In genomic region chr10:27150261-27150660, GRCh38 we compare ENCODE assay signal across 23 cellular contexts. TPM values are rescaled to one million over a fixed set of nuclear protein-coding genes. Genes with fewer than 3 reads are reported as not detected.
DNase-seq lines count a peak whose midpoint lies in the region; ATAC-seq lines count a peak whose summit lies in the region.
"Had no signal": no experiment of that assay in that cellular context is flagged by ENCODE, and none has a peak within 500 bp of the region (broad histone marks: within the 10 kb centered on the region; RNA-seq: fewer than 3 reads in every experiment).

No MANE protein-coding gene starts in this region.

- H3K4me3 Mint-ChIP-seq in activated CD4-positive, alpha-beta T cell treated with anti-CD3 and anti-CD28 coated beads for 36 hours: no peak overlapping the region
- H3K4me3 Mint-ChIP-seq in CD4-positive, CD25-positive, alpha-beta regulatory T cell: peak overlapping the region in 3 of 4 donors; percentile 66 to 84 (median 83)
- no peak overlapping the region for H3K4me3 Mint-ChIP-seq in activated CD8-positive, alpha-beta T cell treated with anti-CD3 and anti-CD28 coated beads, Interleukin-2, amount 10 ng/mL, durations not matched to agents 7 days and 5 days
- H3K4me3 Mint-ChIP-seq in naive thymus-derived CD4-positive, alpha-beta T cell: peak overlapping the region in 8 of 10 donors; percentile 18 to 68 (median 32)

- intact Hi-C loops in activated CD4-positive, alpha-beta T cell treated with anti-CD3 and anti-CD28 coated beads for 36 hours (cut with DNase I, micrococcal nuclease): loop anchor here (5.0 to 10.0 kb wide), 5 partner anchors 215 to 1185 kb away; no protein-coding TSS in a partner anchor
- intact Hi-C loops in naive thymus-derived CD4-positive, alpha-beta T cell (cut with micrococcal nuclease): loop anchor here in 1 of 2 donors (5.0 kb wide), 1 partner anchor 413 kb away; no protein-coding TSS in a partner anchor

- H3K36me3 Mint-ChIP-seq in activated CD4-positive, alpha-beta T cell treated with anti-CD3 and anti-CD28 coated beads for 36 hours (ENCODE audit: low read depth): peaks cover 58% of the 10 kb centered on the region
- H3K36me3 Mint-ChIP-seq in CD4-positive, CD25-positive, alpha-beta regulatory T cell: peaks cover 36% of the 10 kb centered on the region
- peaks cover 57% of the 10 kb centered on the region for H3K36me3 Mint-ChIP-seq in activated CD8-positive, alpha-beta T cell treated with anti-CD3 and anti-CD28 coated beads, Interleukin-2, amount 10 ng/mL, durations not matched to agents 7 days and 5 days (ENCODE audit: low read depth)
- peaks cover 7 to 37% (median 20%) of the 10 kb centered on the region in 5 donors for H3K36me3 Mint-ChIP-seq in naive thymus-derived CD4-positive, alpha-beta T cell

- H3K4me1 Mint-ChIP-seq in activated CD4-positive, alpha-beta T cell treated with anti-CD3 and anti-CD28 coated beads for 36 hours: peaks cover 52% of the 10 kb centered on the region
- H3K4me1 Mint-ChIP-seq in CD4-positive, CD25-positive, alpha-beta regulatory T cell: peaks cover 30 to 65% (median 46%) of the 10 kb centered on the region in 4 donors
- H3K4me1 Mint-ChIP-seq in activated CD8-positive, alpha-beta T cell treated with anti-CD3 and anti-CD28 coated beads, Interleukin-2, amount 10 ng/mL, durations not matched to agents 7 days and 5 days (ENCODE audit: low read depth): peaks cover 47% of the 10 kb centered on the region
- peaks cover 38 to 80% (median 53%) of the 10 kb centered on the region in 7 donors for H3K4me1 Mint-ChIP-seq in naive thymus-derived CD4-positive, alpha-beta T cell

- H3K27ac ChIP-seq in CD4-positive, CD25-positive, alpha-beta regulatory T cell (ENCODE audit: insufficient read depth, low read length, poor library complexity, severe bottlenecking): no peak overlapping the region
- no peak overlapping the region for H3K27ac ChIP-seq in naive thymus-derived CD4-positive, alpha-beta T cell (ENCODE audit: low read depth, low read length)
- H3K27ac ChIP-seq: coronary artery, gastrocnemius medialis, left ventricle myocardium inferior, parathyroid adenoma, sigmoid colon, transverse colon had no signal

- H3K4me3 ChIP-seq in CD4-positive, CD25-positive, alpha-beta regulatory T cell (ENCODE audit: low read depth, low read length): no peak overlapping the region
- no peak overlapping the region for H3K4me3 ChIP-seq in naive thymus-derived CD4-positive, alpha-beta T cell (ENCODE audit: low read length)
- H3K4me3 ChIP-seq: coronary artery, gastrocnemius medialis, left ventricle myocardium inferior, sigmoid colon, transverse colon had no signal

- no peaks in the 10 kb centered on the region for H3K9me3 Mint-ChIP-seq in activated CD4-positive, alpha-beta T cell treated with anti-CD3 and anti-CD28 coated beads for 36 hours (ENCODE audit: low read depth)
- H3K9me3 Mint-ChIP-seq in CD4-positive, CD25-positive, alpha-beta regulatory T cell: no peaks in the 10 kb centered on the region
- H3K9me3 Mint-ChIP-seq in activated CD8-positive, alpha-beta T cell treated with anti-CD3 and anti-CD28 coated beads, Interleukin-2, amount 10 ng/mL, durations not matched to agents 7 days and 5 days (ENCODE audit: insufficient read depth): no peaks in the 10 kb centered on the region
- peaks cover 0 to 4% (median 0%) of the 10 kb centered on the region in 11 donors for H3K9me3 Mint-ChIP-seq in naive thymus-derived CD4-positive, alpha-beta T cell

- H3K36me3 ChIP-seq in CD4-positive, CD25-positive, alpha-beta regulatory T cell (ENCODE audit: control insufficient read depth, insufficient read depth, low read length): peaks cover 43% of the 10 kb centered on the region
- H3K36me3 ChIP-seq in naive thymus-derived CD4-positive, alpha-beta T cell (ENCODE audit: control insufficient read depth in 2 of 3, insufficient read depth in 3 of 3, low read length in 3 of 3): peaks cover 10 to 38% (median 21%) of the 10 kb centered on the region in 3 experiments

- H3K27me3 Mint-ChIP-seq in activated CD4-positive, alpha-beta T cell treated with anti-CD3 and anti-CD28 coated beads for 36 hours: no peaks in the 10 kb centered on the region
- H3K27me3 Mint-ChIP-seq in CD4-positive, CD25-positive, alpha-beta regulatory T cell: peaks cover 13% of the 10 kb centered on the region
- no peaks in the 10 kb centered on the region for H3K27me3 Mint-ChIP-seq in activated CD8-positive, alpha-beta T cell treated with anti-CD3 and anti-CD28 coated beads, Interleukin-2, amount 10 ng/mL, durations not matched to agents 7 days and 5 days (ENCODE audit: low read depth)
- peaks cover 0 to 2% (median 0%) of the 10 kb centered on the region in 5 donors for H3K27me3 Mint-ChIP-seq in naive thymus-derived CD4-positive, alpha-beta T cell

- H3K27ac Mint-ChIP-seq in activated CD4-positive, alpha-beta T cell treated with anti-CD3 and anti-CD28 coated beads for 36 hours: peak overlapping the region; percentile 63
- H3K27ac Mint-ChIP-seq in CD4-positive, CD25-positive, alpha-beta regulatory T cell: peak overlapping the region in 2 of 3 donors; percentile 11 to 28
- peak overlapping the region; percentile 68 for H3K27ac Mint-ChIP-seq in activated CD8-positive, alpha-beta T cell treated with anti-CD3 and anti-CD28 coated beads, Interleukin-2, amount 10 ng/mL, durations not matched to agents 7 days and 5 days
- H3K27ac Mint-ChIP-seq in naive thymus-derived CD4-positive, alpha-beta T cell: peak overlapping the region in 3 of 9 donors; percentile 6 to 77 (median 74)

- CTCF ChIA-PET in activated CD4-positive, alpha-beta T cell treated with anti-CD3 and anti-CD28 coated beads for 36 hours (lab: Charles Lee): interaction anchor here (0.6 kb wide), 1 partner anchor 13 kb away, joined by 3 read pairs; no protein-coding TSS in a partner anchor
- CTCF ChIA-PET in activated CD8-positive, alpha-beta T cell treated with anti-CD3 and anti-CD28 coated beads, Interleukin-2, amount 10 ng/mL, durations not matched to agents 7 days and 5 days (lab: Charles Lee): no interaction called here
- CTCF ChIA-PET in naive thymus-derived CD4-positive, alpha-beta T cell (lab: Charles Lee): interaction anchor here (0.7 kb wide), 1 partner anchor 976 kb away, joined by 3 read pairs; no protein-coding TSS in a partner anchor

- no peak for ATAC-seq in activated CD4-positive, alpha-beta T cell treated with anti-CD3 and anti-CD28 coated beads for 36 hours
- no peak for ATAC-seq in CD4-positive, CD25-positive, alpha-beta regulatory T cell (ENCODE audit: low read depth in 2 of 2)
- no peak for ATAC-seq in activated CD8-positive, alpha-beta T cell treated with anti-CD3 and anti-CD28 coated beads, Interleukin-2, amount 10 ng/mL, durations not matched to agents 7 days and 5 days
- ATAC-seq in naive thymus-derived CD4-positive, alpha-beta T cell: no peak
- ATAC-seq in HG03469 (IDR thresholded peaks at IDR 0.05; ENCODE audit: unreplicated experiment): no peak
- ATAC-seq in HG02973 (IDR thresholded peaks at IDR 0.05; ENCODE audit: unreplicated experiment): no peak
- ATAC-seq: activated CD4-positive, CD25-positive, alpha-beta regulatory T cell treated with anti-CD3 and anti-CD28 coated beads, Interleukin-2, amount 50 U/mL, for 24 hours; gastrocnemius medialis had no signal

- DNase-seq in activated CD4-positive, alpha-beta T cell treated with anti-CD3 and anti-CD28 coated beads for 36 hours: no peak
- no peak for DNase-seq in activated CD4-positive, alpha-beta T cell treated with anti-CD3 and anti-CD28 coated beads for 1 hour
- DNase-seq in CD4-positive, CD25-positive, alpha-beta regulatory T cell: no peak
- no peak for DNase-seq in activated CD8-positive, alpha-beta T cell treated with anti-CD3 and anti-CD28 coated beads, Interleukin-2, amount 10 ng/mL, durations not matched to agents 7 days and 5 days
- no peak for DNase-seq in naive thymus-derived CD4-positive, alpha-beta T cell
- DNase-seq in effector CD4-positive, alpha-beta T cell: no peak
- DNase-seq: activated effector memory CD4-positive, alpha-beta T cell treated with anti-CD3 and anti-CD28 coated beads, Interleukin-2, amount 50 U/mL, for 16 hours; amygdala; DMS79; gastrocnemius medialis; hippocampal formation; left ventricle myocardium inferior; NCI-H1694 treated with DMSO at 0.1 percent for 48 hours; NCI-H524 treated with DMSO at 0.1 percent for 48 hours; SHP77 treated with DMSO at 0.1 percent for 48 hours; sigmoid colon; SW 1271; transverse colon had no signal

- no peaks in the 10 kb centered on the region for H3K27me3 ChIP-seq in CD4-positive, CD25-positive, alpha-beta regulatory T cell (ENCODE audit: control insufficient read depth, insufficient read depth, low read length)
- no peaks in the 10 kb centered on the region for H3K27me3 ChIP-seq in naive thymus-derived CD4-positive, alpha-beta T cell (ENCODE audit: control insufficient read depth in 2 of 2, insufficient read depth in 2 of 2, low read length in 2 of 2)
- H3K27me3 ChIP-seq: gastrocnemius medialis, sigmoid colon, transverse colon had no signal

- POLR2A ChIA-PET in activated CD4-positive, alpha-beta T cell treated with anti-CD3 and anti-CD28 coated beads for 36 hours (lab: Charles Lee): interaction anchor here (0.7 kb wide), 1 partner anchor 57 kb away, joined by 3 read pairs; no protein-coding TSS in a partner anchor
- POLR2A ChIA-PET in activated CD8-positive, alpha-beta T cell treated with anti-CD3 and anti-CD28 coated beads, Interleukin-2, amount 10 ng/mL, durations not matched to agents 7 days and 5 days (lab: Charles Lee): no interaction called here
- POLR2A ChIA-PET in naive thymus-derived CD4-positive, alpha-beta T cell (lab: Charles Lee): interaction anchor here (0.6 to 0.7 kb wide), 2 partner anchors 54 to 1201 kb away, joined by 3 read pairs; no protein-coding TSS in a partner anchor

- no peaks in the 10 kb centered on the region for H3K9me3 ChIP-seq in CD4-positive, CD25-positive, alpha-beta regulatory T cell (ENCODE audit: control insufficient read depth in 2 of 2, low read length in 2 of 2)
- no peaks in the 10 kb centered on the region for H3K9me3 ChIP-seq in naive thymus-derived CD4-positive, alpha-beta T cell (ENCODE audit: control insufficient read depth in 2 of 3, low read length in 3 of 3)
- H3K9me3 ChIP-seq: gastrocnemius medialis, left ventricle myocardium inferior, sigmoid colon, transverse colon had no signal

- peaks cover 24% of the 10 kb centered on the region for H3K4me1 ChIP-seq in CD4-positive, CD25-positive, alpha-beta regulatory T cell (ENCODE audit: control insufficient read depth, insufficient read depth, low read length, poor library complexity, severe bottlenecking)
- H3K4me1 ChIP-seq in naive thymus-derived CD4-positive, alpha-beta T cell (ENCODE audit: control insufficient read depth in 2 of 2, insufficient read depth in 2 of 2, low read length in 2 of 2): peaks cover 13 to 17% of the 10 kb centered on the region in 2 donors

RNA-seq across cellular contexts. Expression of gene YME1L1, which starts 3.9 kb away (rescaled TPM):
- 100 to 1,000 TPM; 127 to 139 TPM for total RNA-seq in activated CD4-positive, alpha-beta T cell treated with anti-CD3 and anti-CD28 coated beads for 36 hours
- 134 TPM for total RNA-seq in CD4-positive, CD25-positive, alpha-beta regulatory T cell
- polyA plus RNA-seq in CD4-positive, CD25-positive, alpha-beta regulatory T cell: 100 to 1,000 TPM; 107 to 123 (median 114) TPM
- total RNA-seq in activated CD8-positive, alpha-beta T cell treated with anti-CD3 and anti-CD28 coated beads, Interleukin-2, amount 10 ng/mL, durations not matched to agents 7 days and 5 days: 100 to 1,000 TPM; 117 to 122 TPM
- total RNA-seq in naive thymus-derived CD4-positive, alpha-beta T cell: 100 to 1,000 TPM in 3 of 5 experiments, 10 to 100 TPM in 2; 87.7 to 130 (median 113) TPM
- 100 to 1,000 TPM; 111 to 112 TPM for polyA plus RNA-seq in naive thymus-derived CD4-positive, alpha-beta T cell

RNA-seq across cellular contexts. Expression of gene MASTL, which starts 4.9 kb away (rescaled TPM):
- total RNA-seq in activated CD4-positive, alpha-beta T cell treated with anti-CD3 and anti-CD28 coated beads for 36 hours: 10 to 100 TPM; 42.1 to 55.3 TPM
- total RNA-seq in CD4-positive, CD25-positive, alpha-beta regulatory T cell: 27.6 TPM
- 1 to 10 TPM; 1.4 to 3.1 (median 2.3) TPM for polyA plus RNA-seq in CD4-positive, CD25-positive, alpha-beta regulatory T cell
- 10 to 100 TPM; 40.1 to 40.7 TPM for total RNA-seq in activated CD8-positive, alpha-beta T cell treated with anti-CD3 and anti-CD28 coated beads, Interleukin-2, amount 10 ng/mL, durations not matched to agents 7 days and 5 days
- 10 to 100 TPM in 3 of 5 experiments, 1 to 10 TPM in 2; 8.4 to 29.0 (median 20.2) TPM for total RNA-seq in naive thymus-derived CD4-positive, alpha-beta T cell
- 1 to 10 TPM; 2.6 to 3.4 TPM for polyA plus RNA-seq in naive thymus-derived CD4-positive, alpha-beta T cell

RNA-seq across cellular contexts. Expression of gene ANKRD26, which starts 50.0 kb away (rescaled TPM):
- 10 to 100 TPM; 10.2 to 13.2 TPM for total RNA-seq in activated CD4-positive, alpha-beta T cell treated with anti-CD3 and anti-CD28 coated beads for 36 hours
- 9.6 TPM for total RNA-seq in CD4-positive, CD25-positive, alpha-beta regulatory T cell
- 1 to 10 TPM; 1.1 to 2.1 (median 1.7) TPM for polyA plus RNA-seq in CD4-positive, CD25-positive, alpha-beta regulatory T cell
- total RNA-seq in activated CD8-positive, alpha-beta T cell treated with anti-CD3 and anti-CD28 coated beads, Interleukin-2, amount 10 ng/mL, durations not matched to agents 7 days and 5 days: 10 to 100 TPM in 1 of 2 experiments, 1 to 10 TPM in 1; 9.0 to 12.8 TPM
- 10 to 100 TPM in 2 of 5 experiments, 1 to 10 TPM in 3; 6.4 to 14.2 (median 8.9) TPM for total RNA-seq in naive thymus-derived CD4-positive, alpha-beta T cell
- polyA plus RNA-seq in naive thymus-derived CD4-positive, alpha-beta T cell: 1 to 10 TPM; 2.9 to 3.9 TPM

Comparison
In these comparisons a context has a peak if more than half of its experiments do, and no peak if none do; other contexts are left out.
1. H3K4me3 Mint-ChIP-seq: peak in CD4-positive, CD25-positive, alpha-beta regulatory T cell (3 of 4) and naive thymus-derived CD4-positive, alpha-beta T cell (8 of 10); none in activated CD4-positive, alpha-beta T cell treated with anti-CD3 and anti-CD28 coated beads for 36 hours (single experiment) and activated CD8-positive, alpha-beta T cell treated with anti-CD3 and anti-CD28 coated beads, Interleukin-2, amount 10 ng/mL, durations not matched to agents 7 days and 5 days (single experiment).